Comparison of ENCODE assay signal across 8 cellular contexts in genomic region chr17:69235338-69236058, GRCh38. TPM values are rescaled to one million over a fixed set of nuclear protein-coding genes. Genes with fewer than 3 reads are reported as not detected.
DNase-seq lines count a peak whose midpoint lies in the region; ATAC-seq and TF ChIP-seq lines count a peak whose summit lies in the region.

No MANE protein-coding gene starts in this region.

- DNase-seq in CD14-positive monocyte (ENCODE audit: low spot score), result peak; percentile 74
- DNase-seq in NCI-H524 treated with DMSO at 0.1 percent for 48 hours (lab: John Stamatoyannopoulos, UW), result peak; percentile 18
- peak; percentile 81 for DNase-seq in activated CD4-positive, alpha-beta T cell treated with anti-CD3 and anti-CD28 coated beads for 48 hours
- peak; percentile 86 for DNase-seq in dedifferentiated amniotic fluid mesenchymal stem cell (ENCODE audit: extremely low spot score)
- peak; percentile 23 to 47 (median 41) for DNase-seq in stimulated activated CD4-positive, alpha-beta T cell treated with anti-CD3 and anti-CD28 coated beads, TNF-alpha, amount 100 ng/mL, for 48 hours (ENCODE audit: low read depth in 3 of 3)

- ATAC-seq in GM19395 (IDR thresholded peaks at IDR 0.05; ENCODE audit: unreplicated experiment) (peak; percentile 98), HG03460 (IDR thresholded peaks at IDR 0.05; ENCODE audit: unreplicated experiment) (peak; percentile 91)

- 40% methylated on average over 1 of the region's 1 CpG for WGBS in liver

- H3K36me3 ChIP-seq in liver (ENCODE audit: control insufficient read depth in 4 of 4, insufficient read depth in 3 of 4, low read depth in 1 of 4, low read length in 3 of 4), result peaks cover 0 to 3% (median 0%) of the 10 kb centered on the region in 4 donors

- peak overlapping the region in 5 of 7 donors; percentile 6 to 71 (median 65) for H3K27ac Mint-ChIP-seq in CD14-positive monocyte

- H3K4me1 Mint-ChIP-seq in CD14-positive monocyte, result peaks cover 5% of the 10 kb centered on the region

- H3K9me3 ChIP-seq in liver (ENCODE audit: control insufficient read depth in 4 of 4, low read length in 3 of 4), result peaks cover 0 to 5% (median 2%) of the 10 kb centered on the region in 4 donors

- no peaks in the 10 kb centered on the region for H3K27me3 ChIP-seq in liver (ENCODE audit: control insufficient read depth in 4 of 4, insufficient read depth in 4 of 4, low read length in 3 of 4)

- H3K27ac ChIP-seq in liver (ENCODE audit: low read depth in 1 of 2, low read length in 2 of 2), result no peak overlapping the region

- H3K4me3 ChIP-seq in liver (ENCODE audit: low read depth in 1 of 3, low read length in 3 of 3), result no peak overlapping the region

- no peak overlapping the region for H3K9ac ChIP-seq in liver (ENCODE audit: low read depth in 1 of 2, low read length in 2 of 2)

- peaks cover 0 to 5% (median 0%) of the 10 kb centered on the region in 4 donors for H3K4me1 ChIP-seq in liver (ENCODE audit: control insufficient read depth in 4 of 4, insufficient read depth in 4 of 4, low read length in 3 of 4)

- H3K27me3 Mint-ChIP-seq in CD14-positive monocyte (ENCODE audit: low read depth in 3 of 3), result no peaks in the 10 kb centered on the region

- TF ChIP-seq RAD21 in liver (IDR thresholded peaks at IDR 0.05), result peak; percentile 94 to 96

- no peak overlapping the region for H3K4me3 Mint-ChIP-seq in CD14-positive monocyte

- peaks cover 8 to 33% (median 21%) of the 10 kb centered on the region in 7 donors for H3K9me3 Mint-ChIP-seq in CD14-positive monocyte

- peaks cover 3 to 8% of the 10 kb centered on the region in 2 donors for H3K36me3 Mint-ChIP-seq in CD14-positive monocyte

- intact Hi-C loops in CD14-positive monocyte (cut with micrococcal nuclease), result loop anchor here (2.0 to 5.0 kb wide), 2 partner anchors 457 to 458 kb away; no protein-coding TSS in a partner anchor

- peak; percentile 89 for TF ChIP-seq CTCF in CD14-positive monocyte (IDR thresholded peaks at IDR 0.05)
- peak; percentile 74 for TF ChIP-seq CTCF in liver (IDR thresholded peaks at IDR 0.05; ENCODE audit: low read depth, low read length, missing input control)

TF ChIP-seq in liver, 16 proteins besides CTCF, POLR2A, EP300 and RAD21:
- peak in 1 of 2 donors; percentile 26 for TF ChIP-seq RXRA (IDR thresholded peaks at IDR 0.05)
- TF ChIP-seq SP1 (IDR thresholded peaks at IDR 0.05), result no peak
- TF ChIP-seq EGR1 (IDR thresholded peaks at IDR 0.05; ENCODE audit: low read depth in 2 of 2), result no peak
- peak; percentile 78 for TF ChIP-seq NR2F2 (IDR thresholded peaks at IDR 0.05)
- TF ChIP-seq TAF1 (conservative IDR thresholded peaks at IDR 0.05), result no peak

RNA-seq across cellular contexts. Expression of gene ABCA10, which starts 6.9 kb away (rescaled TPM):
- polyA plus RNA-seq in CD14-positive monocyte, result under 1 TPM in 1 of 2 donors, not detected in 1; 0.08 TPM
- total RNA-seq in liver, result 1 to 10 TPM in 1 of 2 donors, under 1 TPM in 1; 0.33 to 5.5 TPM
- polyA plus RNA-seq in liver, result 1 to 10 TPM in 1 of 2 donors, under 1 TPM in 1; 0.32 to 3.7 TPM

Comparison
In these comparisons a context has a peak if more than half of its experiments do, and no peak if none do; other contexts are left out.
1. DNase-seq: peak in every context shown above with its lines; median percentile 86 in dedifferentiated amniotic fluid mesenchymal stem cell; 81 in activated CD4-positive, alpha-beta T cell treated with anti-CD3 and anti-CD28 coated beads for 48 hours; 74 in CD14-positive monocyte; 41 in stimulated activated CD4-positive, alpha-beta T cell treated with anti-CD3 and anti-CD28 coated beads, TNF-alpha, amount 100 ng/mL, for 48 hours; 18 in NCI-H524 treated with DMSO at 0.1 percent for 48 hours.